In the genomic region with DNA sequence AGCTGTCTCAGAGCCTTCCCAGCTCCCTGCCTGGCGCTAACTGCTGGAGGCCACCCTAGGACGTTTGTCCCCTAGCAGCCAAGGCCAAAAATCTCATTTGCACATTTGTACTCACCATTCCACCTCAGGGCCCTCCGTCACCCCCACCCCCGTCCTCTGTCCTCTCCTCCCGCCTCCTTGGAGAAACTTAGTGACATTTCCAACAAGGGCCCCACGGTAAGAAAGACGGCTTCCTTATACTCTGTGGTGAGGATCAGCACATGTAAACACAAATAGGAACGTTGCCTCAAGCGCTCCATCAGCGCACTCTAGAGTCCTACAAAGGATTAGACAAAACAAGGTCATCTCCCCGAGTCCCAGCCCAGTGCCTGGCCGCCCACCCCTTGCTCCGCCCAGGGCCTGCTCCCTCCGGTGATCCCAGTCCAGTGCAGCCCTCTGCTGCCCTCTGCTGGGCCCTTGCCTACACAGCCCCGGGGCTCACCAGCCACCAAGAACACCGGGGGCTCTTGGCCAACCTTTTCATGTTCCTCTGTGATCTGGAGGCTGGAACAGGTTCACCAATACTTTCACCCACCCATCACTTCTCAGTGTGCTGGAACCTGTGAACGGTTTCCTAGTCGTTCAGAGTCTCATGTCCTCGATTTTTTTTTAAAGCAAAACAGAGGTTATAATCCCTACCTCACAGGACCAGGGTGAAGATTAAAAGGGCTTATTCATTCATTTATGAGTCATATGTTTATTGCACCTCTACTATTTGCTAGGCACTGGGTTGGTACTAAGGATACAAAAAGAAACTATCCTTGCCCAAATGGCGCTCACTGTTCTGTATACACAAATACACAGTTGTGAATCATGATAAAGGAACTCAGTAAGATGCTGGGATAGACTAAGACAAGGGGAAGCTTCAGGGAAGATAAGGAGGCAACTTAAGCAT, we compare ENCODE assay signal across 8 cellular contexts. TPM values are rescaled to one million over a fixed set of nuclear protein-coding genes. Genes with fewer than 3 reads are reported as not detected.
DNase-seq lines count a peak whose midpoint lies in the region; ATAC-seq and TF ChIP-seq lines count a peak whose summit lies in the region.

No MANE protein-coding gene starts in this region.

- peak overlapping the region in 5 of 7 donors; percentile 49 to 84 (median 69) for H3K4me3 Mint-ChIP-seq in CD8-positive, alpha-beta memory T cell
- peak overlapping the region; percentile 20 for H3K4me3 Mint-ChIP-seq in activated CD8-positive, alpha-beta T cell treated with anti-CD3 and anti-CD28 coated beads, Interleukin-2, amount 10 ng/mL, durations not matched to agents 7 days and 5 days

- TF ChIP-seq CTCF in GM20000 (IDR thresholded peaks at IDR 0.05; ENCODE audit: extremely low read depth, missing control alignments), result peak; percentile 92
- peak; percentile 93 for TF ChIP-seq CTCF in lung (IDR thresholded peaks at IDR 0.05; ENCODE audit: control extremely low read depth, extremely low read depth)

- peak overlapping the region; percentile 54 for H3K27ac ChIP-seq in CD8-positive, alpha-beta memory T cell (ENCODE audit: low read depth, low read length)
- peak overlapping the region in 1 of 2 donors; percentile 80 for H3K27ac ChIP-seq in lung (ENCODE audit: low read depth in 1 of 2, low read length in 1 of 2)

- H3K4me1 Mint-ChIP-seq in CD8-positive, alpha-beta memory T cell, result peaks cover 8 to 15% (median 15%) of the 10 kb centered on the region in 3 donors
- H3K4me1 Mint-ChIP-seq in activated CD8-positive, alpha-beta T cell treated with anti-CD3 and anti-CD28 coated beads, Interleukin-2, amount 10 ng/mL, durations not matched to agents 7 days and 5 days (ENCODE audit: low read depth), result peaks cover 10% of the 10 kb centered on the region

- peaks cover 7 to 12% of the 10 kb centered on the region in 2 donors for H3K27me3 Mint-ChIP-seq in CD8-positive, alpha-beta memory T cell
- H3K27me3 Mint-ChIP-seq in activated CD8-positive, alpha-beta T cell treated with anti-CD3 and anti-CD28 coated beads, Interleukin-2, amount 10 ng/mL, durations not matched to agents 7 days and 5 days (ENCODE audit: low read depth), result peaks cover 27% of the 10 kb centered on the region

- peak; percentile 100 for ATAC-seq in activated CD8-positive, alpha-beta T cell treated with anti-CD3 and anti-CD28 coated beads, Interleukin-2, amount 10 ng/mL, durations not matched to agents 7 days and 5 days
- ATAC-seq in lung (ENCODE audit: insufficient read depth, low FRiP score), result peak; percentile 100

- no peaks in the 10 kb centered on the region for H3K9me3 ChIP-seq in CD8-positive, alpha-beta memory T cell (ENCODE audit: low read length)
- H3K9me3 ChIP-seq in lung (ENCODE audit: control insufficient read depth in 2 of 2, insufficient read depth in 1 of 2, low read length in 1 of 2), result no peaks in the 10 kb centered on the region

- H3K9me3 Mint-ChIP-seq in CD8-positive, alpha-beta memory T cell, result no peaks in the 10 kb centered on the region
- no peaks in the 10 kb centered on the region for H3K9me3 Mint-ChIP-seq in activated CD8-positive, alpha-beta T cell treated with anti-CD3 and anti-CD28 coated beads, Interleukin-2, amount 10 ng/mL, durations not matched to agents 7 days and 5 days (ENCODE audit: insufficient read depth)

- DNase-seq in CD8-positive, alpha-beta memory T cell, result peak; percentile 77 to 89 (median 84)
- peak; percentile 88 for DNase-seq in GM20000 (ENCODE audit: low spot score)
- DNase-seq in HPDE6-E6E7 (ENCODE audit: extremely low spot score), result peak; percentile 80
- DNase-seq in NCI-H82 treated with DMSO at 0.1 percent for 48 hours (lab: John Stamatoyannopoulos, UW; ENCODE audit: unreplicated experiment), result peak; percentile 85
- peak; percentile 91 for DNase-seq in activated CD8-positive, alpha-beta T cell treated with anti-CD3 and anti-CD28 coated beads, Interleukin-2, amount 10 ng/mL, durations not matched to agents 7 days and 5 days
- DNase-seq in effector CD8-positive, alpha-beta T cell (lab: John Stamatoyannopoulos, UW), result peak; percentile 77
- peak; percentile 93 for DNase-seq in lung (ENCODE audit: low spot score)
- peak; percentile 55 to 86 (median 67) for DNase-seq in stimulated activated CD4-positive, alpha-beta T cell treated with anti-CD3 and anti-CD28 coated beads, TNF-alpha, amount 100 ng/mL, for 1 hour (ENCODE audit: low read depth in 3 of 3, low spot score in 1 of 3)

- H3K4me1 ChIP-seq in CD8-positive, alpha-beta memory T cell (ENCODE audit: insufficient read depth, low read length), result peaks cover 9% of the 10 kb centered on the region
- H3K4me1 ChIP-seq in lung (ENCODE audit: control insufficient read depth in 2 of 2, insufficient read depth in 2 of 2, low read length in 2 of 2), result peaks cover 0 to 4% of the 10 kb centered on the region in 2 donors

- CTCF ChIA-PET in CD8-positive, alpha-beta memory T cell (lab: Charles Lee), result interaction anchor here (0.7 to 3.5 kb wide), 11 partner anchors 9 to 414 kb away, joined by 3 to 14 read pairs (median 5); a partner anchor contains a TSS
- CTCF ChIA-PET in activated CD8-positive, alpha-beta T cell treated with anti-CD3 and anti-CD28 coated beads, Interleukin-2, amount 10 ng/mL, durations not matched to agents 7 days and 5 days (lab: Charles Lee), result interaction anchor here (0.7 to 8.4 kb wide), 9 partner anchors 35 to 333 kb away, joined by 3 to 48 read pairs (median 4); a partner anchor contains a TSS

- POLR2A ChIA-PET in CD8-positive, alpha-beta memory T cell (lab: Charles Lee), result no interaction called here
- POLR2A ChIA-PET in activated CD8-positive, alpha-beta T cell treated with anti-CD3 and anti-CD28 coated beads, Interleukin-2, amount 10 ng/mL, durations not matched to agents 7 days and 5 days (lab: Charles Lee), result no interaction called here

- 9 to 10% methylated on average over 20 of the region's 20 CpGs for WGBS in lung, 2 donors

- no peaks in the 10 kb centered on the region for H3K36me3 Mint-ChIP-seq in CD8-positive, alpha-beta memory T cell
- H3K36me3 Mint-ChIP-seq in activated CD8-positive, alpha-beta T cell treated with anti-CD3 and anti-CD28 coated beads, Interleukin-2, amount 10 ng/mL, durations not matched to agents 7 days and 5 days (ENCODE audit: low read depth), result no peaks in the 10 kb centered on the region

- H3K36me3 ChIP-seq in CD8-positive, alpha-beta memory T cell (ENCODE audit: insufficient read depth, low read length), result no peaks in the 10 kb centered on the region
- no peaks in the 10 kb centered on the region for H3K36me3 ChIP-seq in lung (ENCODE audit: control insufficient read depth in 2 of 2, insufficient read depth in 2 of 2, low read length in 2 of 2)

- H3K27ac Mint-ChIP-seq in CD8-positive, alpha-beta memory T cell, result peak overlapping the region; percentile 2 to 61 (median 33)
- no peak overlapping the region for H3K27ac Mint-ChIP-seq in activated CD8-positive, alpha-beta T cell treated with anti-CD3 and anti-CD28 coated beads, Interleukin-2, amount 10 ng/mL, durations not matched to agents 7 days and 5 days

- no peak overlapping the region for H3K4me3 ChIP-seq in CD8-positive, alpha-beta memory T cell (ENCODE audit: low read length)
- no peak overlapping the region for H3K4me3 ChIP-seq in lung

- H3K27me3 ChIP-seq in CD8-positive, alpha-beta memory T cell (ENCODE audit: insufficient read depth, low read length, poor library complexity, severe bottlenecking), result no peaks in the 10 kb centered on the region
- no peaks in the 10 kb centered on the region for H3K27me3 ChIP-seq in lung (ENCODE audit: control insufficient read depth, insufficient read depth)

RNA-seq across cellular contexts. Expression of a gene that starts 15.2 kb away (rescaled TPM):
- 10 to 100 TPM; 49.9 to 60.8 TPM for total RNA-seq in CD8-positive, alpha-beta memory T cell
- polyA plus RNA-seq in CD8-positive, alpha-beta memory T cell, result 57.9 TPM
- 10 to 100 TPM; 43.4 to 44.0 TPM for total RNA-seq in activated CD8-positive, alpha-beta T cell treated with anti-CD3 and anti-CD28 coated beads, Interleukin-2, amount 10 ng/mL, durations not matched to agents 7 days and 5 days
- 10 to 100 TPM; 26.2 to 40.0 TPM for total RNA-seq in lung
- 10 to 100 TPM; 13.2 to 18.1 TPM for polyA plus RNA-seq in lung

RNA-seq across cellular contexts. Expression of a gene that starts 42.2 kb away (rescaled TPM):
- not detected for total RNA-seq in CD8-positive, alpha-beta memory T cell
- not detected for polyA plus RNA-seq in CD8-positive, alpha-beta memory T cell
- total RNA-seq in activated CD8-positive, alpha-beta T cell treated with anti-CD3 and anti-CD28 coated beads, Interleukin-2, amount 10 ng/mL, durations not matched to agents 7 days and 5 days, result not detected
- 10 to 100 TPM; 16.1 to 17.0 TPM for total RNA-seq in lung
- 10 to 100 TPM in 1 of 2 donors, 1 to 10 TPM in 1; 2.8 to 10.4 TPM for polyA plus RNA-seq in lung

Comparison
In these comparisons a context has a peak if more than half of its experiments do, and no peak if none do; other contexts are left out.
1. RNA of a gene that starts 42.2 kb away (total RNA-seq): 16.1 to 17.0 TPM in lung; not detected in CD8-positive, alpha-beta memory T cell and not detected in activated CD8-positive, alpha-beta T cell treated with anti-CD3 and anti-CD28 coated beads, Interleukin-2, amount 10 ng/mL, durations not matched to agents 7 days and 5 days; every median in the first group is over 10 times any median in the second.
2. Peak in every context shown above with its lines, with median percentiles within 50 percentile points of each other: DNase-seq.